ENCODE assay signal across 15 cellular contexts in genomic region chr20:48187891-48188290, GRCh38.
DNase-seq lines count a peak whose midpoint lies in the region; TF ChIP-seq lines count a peak whose summit lies in the region.
"Had no signal": no experiment of that assay in that cellular context is flagged by ENCODE, and none has a peak within 500 bp of the region (broad histone marks: within the 10 kb centered on the region; RNA-seq: fewer than 3 reads in every experiment).

No MANE protein-coding gene starts in this region.

- H3K27ac ChIP-seq in smooth muscle cell (ENCODE audit: low read depth), result peak overlapping the region; percentile 31
- H3K27ac ChIP-seq: GM23248, SK-N-MC had no signal

- H3F3A ChIP-seq in smooth muscle cell (ENCODE audit: low read depth), result peaks cover 15% of the 10 kb centered on the region

- H2AFZ ChIP-seq in smooth muscle cell (ENCODE audit: low read depth), result no peak overlapping the region
- H2AFZ ChIP-seq: GM23248 had no signal

- H3K27me3 ChIP-seq in HAP-1 (ENCODE audit: low read depth) (no peaks in the 10 kb centered on the region), adipocyte (replicated peaks; ENCODE audit: control insufficient read depth, insufficient read depth, low read length) (peaks cover 46% of the 10 kb centered on the region), smooth muscle cell (ENCODE audit: low read depth) (no peaks in the 10 kb centered on the region)

- in situ Hi-C loops in HAP-1 (cut with MboI; ENCODE audit: low sequenced_read_pairs), result no loop called here

- H3K4me1 ChIP-seq in HAP-1 (peaks cover 36% of the 10 kb centered on the region), adipocyte (ENCODE audit: control insufficient read depth, insufficient read depth, low read length) (no peaks in the 10 kb centered on the region), smooth muscle cell (ENCODE audit: low read depth) (peaks cover 38% of the 10 kb centered on the region)

- H4K20me1 ChIP-seq in smooth muscle cell (ENCODE audit: low read depth), result no peaks in the 10 kb centered on the region

- no peak overlapping the region for H3K4me3 ChIP-seq in HAP-1
- H3K4me3 ChIP-seq in adipocyte (ENCODE audit: low read length), result no peak overlapping the region
- no peak overlapping the region for H3K4me3 ChIP-seq in smooth muscle cell
- H3K4me3 ChIP-seq: GM23248, SK-N-MC had no signal

- H3K36me3 ChIP-seq in HAP-1 (replicated peaks) (no peaks in the 10 kb centered on the region), adipocyte (ENCODE audit: control insufficient read depth, insufficient read depth, low read length, severe bottlenecking) (no peaks in the 10 kb centered on the region), smooth muscle cell (ENCODE audit: low read depth) (no peaks in the 10 kb centered on the region)

- WGBS in smooth muscle cell (ENCODE audit: low lambda C conversion rate), result 68% methylated on average over 7 of the region's 7 CpGs

- H3K9me3 ChIP-seq in HAP-1 (no peaks in the 10 kb centered on the region), adipocyte (ENCODE audit: control insufficient read depth, low read length) (no peaks in the 10 kb centered on the region), smooth muscle cell (replicated peaks; ENCODE audit: low read depth) (no peaks in the 10 kb centered on the region)

- H3K4me2 ChIP-seq in smooth muscle cell, result no peak overlapping the region

- H3K9ac ChIP-seq in adipocyte (ENCODE audit: low read length) (no peak overlapping the region), smooth muscle cell (ENCODE audit: low read depth) (no peak overlapping the region)
- H3K9ac ChIP-seq: GM23248 had no signal

- peak; percentile 18 to 60 for DNase-seq in HAP-1 (ENCODE audit: low spot score in 2 of 2)
- peak; percentile 45 for DNase-seq in adipocyte (ENCODE audit: low read depth)
- peak; percentile 31 for DNase-seq in fibroblast of gingiva (ENCODE audit: low read depth)
- no peak for DNase-seq in smooth muscle cell (lab: John Stamatoyannopoulos, UW; ENCODE audit: unreplicated experiment)
- DNase-seq in NCI-H2171 (lab: John Stamatoyannopoulos, UW), result no peak
- DNase-seq in NOMO-1 treated with DMSO at 0.1 percent for 48 hours (lab: John Stamatoyannopoulos, UW; ENCODE audit: unreplicated experiment), result no peak
- DNase-seq in NCI-H1105 treated with DMSO at 0.1 percent for 48 hours (lab: John Stamatoyannopoulos, UW), result no peak
- DNase-seq: Calu3; CD4-positive, alpha-beta memory T cell; GM23248; NCI-H1436; NCI-H2029; NCI-H2171 treated with DMSO at 0.1 percent for 48 hours; NCI-H748 treated with DMSO at 0.1 percent for 48 hours had no signal

- no peak for TF ChIP-seq CTCF in smooth muscle cell (IDR thresholded peaks at IDR 0.05; ENCODE audit: borderline replicate concordance, insufficient read depth, poor library complexity, severe bottlenecking)

- no peaks in the 10 kb centered on the region for H3K79me2 ChIP-seq in smooth muscle cell (ENCODE audit: low read depth)

Comparison
In these comparisons a context has a peak if more than half of its experiments do, and no peak if none do; other contexts are left out.
1. DNase-seq: peak in HAP-1 (2 of 2), adipocyte (single experiment) and fibroblast of gingiva (single experiment); none in smooth muscle cell (single experiment), NCI-H2171 (single experiment), NOMO-1 treated with DMSO at 0.1 percent for 48 hours (single experiment) and NCI-H1105 treated with DMSO at 0.1 percent for 48 hours (single experiment).